In the genomic region with DNA sequence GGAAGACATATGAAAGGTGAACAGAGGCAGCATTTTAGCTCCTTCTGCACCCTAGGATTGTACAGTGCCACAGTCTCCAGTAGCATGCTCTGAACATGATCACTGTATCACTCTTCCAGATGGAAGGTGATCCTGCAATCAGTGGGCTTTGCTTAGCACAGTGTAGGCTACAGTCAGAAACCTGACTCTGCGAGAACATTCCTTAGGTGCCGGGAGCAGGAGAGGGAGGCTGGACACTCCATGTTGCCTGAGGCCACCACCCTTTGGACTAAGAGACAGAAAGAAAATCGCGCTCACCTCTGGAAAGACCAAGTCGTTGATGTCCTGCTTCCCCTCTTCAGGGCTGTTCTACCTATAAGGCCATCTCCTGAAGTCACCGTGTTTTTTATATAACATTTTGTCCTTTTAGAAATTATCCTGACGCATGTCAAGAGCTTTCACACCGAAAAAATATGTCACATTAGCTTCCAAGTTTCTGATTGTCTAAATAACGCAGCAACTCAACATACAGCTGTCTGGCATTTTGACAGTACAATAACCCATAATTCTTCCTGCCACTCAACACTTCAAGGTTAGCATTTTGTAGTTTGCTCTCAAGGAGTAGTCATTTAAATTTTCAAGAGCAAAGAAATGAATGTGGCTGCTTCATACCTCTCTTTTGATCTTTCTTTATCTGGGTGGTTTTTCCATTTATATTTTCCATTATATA, we compare ENCODE assay signal across 24 cellular contexts.
"Had no signal": no experiment of that assay in that cellular context is flagged by ENCODE, and none has a peak within 500 bp of the region (broad histone marks: within the 10 kb centered on the region; RNA-seq: fewer than 3 reads in every experiment).

No MANE protein-coding gene starts in this region.

- H3K27ac Mint-ChIP-seq: effector memory CD8-positive, alpha-beta T cell; immature natural killer cell; memory B cell; mesothelial cell of epicardium; naive B cell; natural killer cell treated with Interleukin-12 subunit alpha and Interleukin-12 subunit beta and Interleukin-15 and Interleukin-18, amount 100 ng/mL, for 72 hours; stimulated activated effector memory CD8-positive, alpha-beta T cell treated with anti-CD3 and anti-CD28 coated beads, Interleukin-12 subunit alpha, Interleukin-12 subunit beta, amount 100 ng/mL, for 72 hours had no signal

- H3K9me3 ChIP-seq: esophagus squamous epithelium, mucosa of descending colon, prostate gland, sigmoid colon, stomach, thyroid gland had no signal

- H3K36me3 ChIP-seq: esophagus squamous epithelium, prostate gland, sigmoid colon, stomach, thyroid gland had no signal

- H3K4me1 Mint-ChIP-seq: immature natural killer cell; memory B cell; naive B cell; stimulated activated effector memory CD8-positive, alpha-beta T cell treated with anti-CD3 and anti-CD28 coated beads, Interleukin-12 subunit alpha, Interleukin-12 subunit beta, amount 100 ng/mL, for 72 hours had no signal

- H3K4me3 Mint-ChIP-seq: effector memory CD8-positive, alpha-beta T cell; immature natural killer cell; memory B cell; mesothelial cell of epicardium; naive B cell; natural killer cell treated with Interleukin-12 subunit alpha and Interleukin-12 subunit beta and Interleukin-15 and Interleukin-18, amount 100 ng/mL, for 72 hours; stimulated activated effector memory CD8-positive, alpha-beta T cell treated with anti-CD3 and anti-CD28 coated beads, Interleukin-12 subunit alpha, Interleukin-12 subunit beta, amount 100 ng/mL, for 72 hours had no signal

- H3K4me1 ChIP-seq: esophagus squamous epithelium, prostate gland, sigmoid colon, thyroid gland had no signal

- H3K27ac ChIP-seq: esophagus squamous epithelium, prostate gland, sigmoid colon, stomach, thyroid gland had no signal

- H3K27me3 ChIP-seq: esophagus squamous epithelium, sigmoid colon, stomach, thyroid gland had no signal

- DNase-seq: cortex of kidney; effector memory CD8-positive, alpha-beta T cell; erythroblast; esophagus squamous epithelium; glutamatergic neuron; hypothalamus; immature natural killer cell; mucosa of descending colon; naive B cell; nucleus accumbens; right cardiac atrium; sigmoid colon; stimulated activated CD4-positive, alpha-beta T cell treated with anti-CD3 and anti-CD28 coated beads, Interleukin-2, amount 100 ng/mL, for 24 hours; stimulated activated CD4-positive, alpha-beta T cell treated with anti-CD3 and anti-CD28 coated beads, Interleukin-4, amount 100 ng/mL, for 24 hours; stimulated activated naive CD4-positive, alpha-beta T cell treated with Interleukin-2 at 50 U/mL for 16 hours; stomach; thyroid gland had no signal

- H3K27me3 Mint-ChIP-seq: effector memory CD8-positive, alpha-beta T cell; memory B cell; naive B cell had no signal

- H3K9me3 Mint-ChIP-seq: immature natural killer cell; memory B cell; mesothelial cell of epicardium; natural killer cell treated with Interleukin-12 subunit alpha and Interleukin-12 subunit beta and Interleukin-15 and Interleukin-18, amount 100 ng/mL, for 72 hours; stimulated activated effector memory CD8-positive, alpha-beta T cell treated with anti-CD3 and anti-CD28 coated beads, Interleukin-12 subunit alpha, Interleukin-12 subunit beta, amount 100 ng/mL, for 72 hours had no signal

- ATAC-seq: effector memory CD8-positive, alpha-beta T cell; left lobe of liver; mucosa of descending colon; stimulated activated effector memory CD8-positive, alpha-beta T cell treated with anti-CD3 and anti-CD28 coated beads, Interleukin-12 subunit alpha, Interleukin-12 subunit beta, amount 100 ng/mL, for 72 hours had no signal

- H3K36me3 Mint-ChIP-seq: immature natural killer cell; memory B cell; mesothelial cell of epicardium; naive B cell; natural killer cell treated with Interleukin-12 subunit alpha and Interleukin-12 subunit beta and Interleukin-15 and Interleukin-18, amount 100 ng/mL, for 72 hours; stimulated activated effector memory CD8-positive, alpha-beta T cell treated with anti-CD3 and anti-CD28 coated beads, Interleukin-12 subunit alpha, Interleukin-12 subunit beta, amount 100 ng/mL, for 72 hours had no signal

- H3K4me3 ChIP-seq: esophagus squamous epithelium, lung, mucosa of descending colon, prostate gland, sigmoid colon, stomach, thyroid gland had no signal
